ENCODE assay signal across 18 cellular contexts in genomic region chr20:35133735-35134134, GRCh38.
"Had no signal": no experiment of that assay in that cellular context is flagged by ENCODE, and none has a peak within 500 bp of the region (broad histone marks: within the 10 kb centered on the region; RNA-seq: fewer than 3 reads in every experiment).

No MANE protein-coding gene starts in this region.

- H3K9me3 Mint-ChIP-seq: activated naive CD8-positive, alpha-beta T cell treated with anti-CD3 and anti-CD28 coated beads, Interleukin-2, amount 10 ng/mL, durations not matched to agents 7 days and 5 days; activated T-helper 17 cell treated with anti-CD3 and anti-CD28 coated beads, Interleukin-2, amount 50 U/mL, for 72 hours; naive thymus-derived CD4-positive, alpha-beta T cell; stimulated activated naive B cell treated with anti-CD40 and anti-IgM and Interleukin-4, amounts not matched to agents 10 μg/mL and 1 μg/mL and 100 μg/mL, for 72 hours had no signal

- H3K4me3 Mint-ChIP-seq: activated naive CD8-positive, alpha-beta T cell treated with anti-CD3 and anti-CD28 coated beads, Interleukin-2, amount 10 ng/mL, durations not matched to agents 7 days and 5 days; activated T-helper 17 cell treated with anti-CD3 and anti-CD28 coated beads, Interleukin-2, amount 50 U/mL, for 72 hours; naive thymus-derived CD4-positive, alpha-beta T cell; stimulated activated naive B cell treated with anti-CD40 and anti-IgM and Interleukin-4, amounts not matched to agents 10 μg/mL and 1 μg/mL and 100 μg/mL, for 72 hours had no signal

- H3K4me1 ChIP-seq: colonic mucosa had no signal

- H3K27ac Mint-ChIP-seq: activated naive CD8-positive, alpha-beta T cell treated with anti-CD3 and anti-CD28 coated beads, Interleukin-2, amount 10 ng/mL, durations not matched to agents 7 days and 5 days; activated T-helper 17 cell treated with anti-CD3 and anti-CD28 coated beads, Interleukin-2, amount 50 U/mL, for 72 hours; progenitor cell of endocrine pancreas; stimulated activated naive B cell treated with anti-CD40 and anti-IgM and Interleukin-4, amounts not matched to agents 10 μg/mL and 1 μg/mL and 100 μg/mL, for 72 hours had no signal

- H3K27ac ChIP-seq: colonic mucosa, neutrophil, right lobe of liver had no signal

- H3K9me3 ChIP-seq: colonic mucosa, neutrophil, right lobe of liver, spleen, suprapubic skin had no signal

- DNase-seq: activated CD4-positive, alpha-beta T cell treated with anti-CD3 and anti-CD28 coated beads, Interleukin-2, amount 50 U/mL, for 4 hours; activated CD8-positive, alpha-beta memory T cell treated with anti-CD3 and anti-CD28 coated beads, Interleukin-2, amount 50 U/mL, for 4 hours; activated naive CD8-positive, alpha-beta T cell treated with anti-CD3 and anti-CD28 coated beads, Interleukin-2, amount 10 ng/mL, durations not matched to agents 7 days and 5 days; caudate nucleus; colonic mucosa; effector CD4-positive, alpha-beta T cell; hippocampal formation; naive thymus-derived CD4-positive, alpha-beta T cell; right lobe of liver; SIG-M5; spleen; stimulated activated CD4-positive, alpha-beta T cell treated with anti-CD3 and anti-CD28 coated beads, Interleukin-1b, Interleukin-23, amount 100 ng/mL, for 48 hours; stimulated activated naive B cell treated with anti-CD40 and anti-IgM and Interleukin-4, amounts not matched to agents 10 μg/mL and 1 μg/mL and 100 μg/mL, for 72 hours had no signal

- ATAC-seq: activated T-helper 17 cell treated with anti-CD3 and anti-CD28 coated beads, Interleukin-2, amount 50 U/mL, for 72 hours; naive thymus-derived CD4-positive, alpha-beta T cell; stimulated activated naive B cell treated with anti-CD40 and anti-IgM and Interleukin-4, amounts not matched to agents 10 μg/mL and 1 μg/mL and 100 μg/mL, for 72 hours had no signal

- H3K27me3 ChIP-seq: colonic mucosa, neutrophil, right lobe of liver, spleen, suprapubic skin had no signal

- H3K4me3 ChIP-seq: colonic mucosa, lung, right lobe of liver, spleen, suprapubic skin had no signal

- H3K27me3 Mint-ChIP-seq: activated naive CD8-positive, alpha-beta T cell treated with anti-CD3 and anti-CD28 coated beads, Interleukin-2, amount 10 ng/mL, durations not matched to agents 7 days and 5 days; activated T-helper 17 cell treated with anti-CD3 and anti-CD28 coated beads, Interleukin-2, amount 50 U/mL, for 72 hours; naive thymus-derived CD4-positive, alpha-beta T cell; progenitor cell of endocrine pancreas; stimulated activated naive B cell treated with anti-CD40 and anti-IgM and Interleukin-4, amounts not matched to agents 10 μg/mL and 1 μg/mL and 100 μg/mL, for 72 hours had no signal

- H3K4me1 Mint-ChIP-seq: activated naive CD8-positive, alpha-beta T cell treated with anti-CD3 and anti-CD28 coated beads, Interleukin-2, amount 10 ng/mL, durations not matched to agents 7 days and 5 days; activated T-helper 17 cell treated with anti-CD3 and anti-CD28 coated beads, Interleukin-2, amount 50 U/mL, for 72 hours; stimulated activated naive B cell treated with anti-CD40 and anti-IgM and Interleukin-4, amounts not matched to agents 10 μg/mL and 1 μg/mL and 100 μg/mL, for 72 hours had no signal
